8 cellular contexts compared by ENCODE assay signal in genomic region chr10:110865804-110866482, GRCh38. TPM values are rescaled to one million over a fixed set of nuclear protein-coding genes. Genes with fewer than 3 reads are reported as not detected.
A peak's percentile ranks its signal among the peaks of the same experiment; 100 is the strongest.
DNase-seq lines count a peak whose midpoint lies in the region; ATAC-seq, FAIRE-seq and TF ChIP-seq lines count a peak whose summit lies in the region.

No MANE protein-coding gene starts in this region.

- H3K9me3 ChIP-seq in GM12878 (replicated peaks; ENCODE audit: control insufficient read depth, insufficient read depth, low read length): no peaks in the 10 kb centered on the region

- no peak overlapping the region; the same call in 1 of the 2 replicates for H2AFZ ChIP-seq in GM12878 (ENCODE audit: control insufficient read depth, low read depth, low read length)

- no TSS peak for BruUV-seq in GM12878 (replicated peaks; lab: Mats Ljungman, UMichigan)

- H3K27me3 ChIP-seq in GM12878 (replicated peaks in 1 of 2; ENCODE audit: control insufficient read depth in 2 of 2, insufficient read depth in 2 of 2, low read length in 1 of 2): no peaks in the 10 kb centered on the region

- peaks cover 93% of the 10 kb centered on the region for H3K4me1 ChIP-seq in GM12878 (ENCODE audit: control insufficient read depth, insufficient read depth, low read length)

- SMC1A ChIA-PET in GM12878 (lab: Charles Lee; ENCODE audit: uncharacterized antibody, unreplicated experiment): interaction anchor here (0.6 to 5.1 kb wide), 21 partner anchors 7 to 120 kb away, joined by 3 to 139 read pairs (median 6); partner anchors contain the start of genes BBIP1 and SHOC2

- no peak for DNase-seq in GM12878 (ENCODE audit: low read depth, low spot score)
- no peak for DNase-seq in omental fat pad (ENCODE audit: low spot score)
- no peak for DNase-seq in pons (ENCODE audit: low spot score)
- no peak for DNase-seq in GM13977 (ENCODE audit: low spot score)
- DNase-seq in Ammon's horn (ENCODE audit: low spot score): no peak

- WGBS in GM12878 (ENCODE audit: insufficient coverage, insufficient replicate concordance, low lambda C conversion rate, missing lambda C conversion rate): 2% methylated on average over 4 of the region's 4 CpGs

- no peak for TF ChIP-seq POLR2A in GM12878 (IDR thresholded peaks at IDR 0.05; ENCODE audit: low read depth, low read length)

- RAD21 ChIA-PET in GM12878 (lab: Charles Lee; ENCODE audit: unreplicated experiment): interaction anchor here (0.7 to 5.3 kb wide), 13 partner anchors 11 to 955 kb away, joined by 3 to 138 read pairs (median 7); partner anchors contain the start of genes BBIP1 and SHOC2

- peak overlapping the region; percentile 91 for H3K4me2 ChIP-seq in GM12878 (ENCODE audit: control insufficient read depth, insufficient read depth)

- H3K79me2 ChIP-seq in GM12878 (ENCODE audit: control insufficient read depth, insufficient read depth, low read length): peaks cover 18% of the 10 kb centered on the region

- no peaks in the 10 kb centered on the region for H4K20me1 ChIP-seq in GM12878 (ENCODE audit: control insufficient read depth, insufficient read depth)

- peak overlapping the region; percentile 99 for H3K27ac ChIP-seq in GM12878 (ENCODE audit: control insufficient read depth, insufficient read depth)

- CTCF ChIA-PET in GM12878 (lab: Yijun Ruan, JAX): interaction anchor here (0.8 to 5.2 kb wide), 8 partner anchors 8 to 120 kb away, joined by 3 to 53 read pairs (median 3); no protein-coding TSS in a partner anchor

- H3K4me3 ChIP-seq in GM12878: peak overlapping the region; percentile 62; the same call in 1 of the 2 replicates

- TF ChIP-seq EP300 in GM12878 (IDR thresholded peaks at IDR 0.05; ENCODE audit: borderline replicate concordance in 1 of 2, control insufficient read depth in 1 of 2, low read depth in 2 of 2, low read length in 2 of 2): peak in 1 of 2 experiments; percentile 7; a peak in 1 of 4 replicates

- POLR2A ChIA-PET in GM12878 (lab: Charles Lee): interaction anchor here (1.1 to 5.2 kb wide), 12 partner anchors 11 to 92 kb away, joined by 3 to 78 read pairs (median 7); partner anchors contain the start of genes BBIP1 and SHOC2

- FAIRE-seq in G401.6 (lab: Jason Lieb, UNC): peak; percentile 96
- peak; percentile 18 for FAIRE-seq in GM12878 (lab: Jason Lieb, UNC)

- ATAC-seq in HG03135 (IDR thresholded peaks at IDR 0.05; ENCODE audit: unreplicated experiment) (peak; percentile 29), GM12878 (peak; percentile 36), omental fat pad (ENCODE audit: low FRiP score) (peak; percentile 29), HG02759 (IDR thresholded peaks at IDR 0.05; ENCODE audit: unreplicated experiment) (no peak)

- in situ Hi-C loops in GM12878 (cut with MboI): no loop called here
- in situ Hi-C loops in GM13977 (cut with MboI; ENCODE audit: low pct_unique_long_range_greater_than_20kb, low sequenced_read_pairs, unreplicated experiment): no loop called here

- intact Hi-C loops in GM12878 (cut with micrococcal nuclease; ENCODE audit: unreplicated experiment): loop anchor here (2.0 to 5.0 kb wide), 2 partner anchors 53 to 789 kb away; partner anchors contain the start of genes BBIP1 and SHOC2

- H3K9ac ChIP-seq in GM12878 (ENCODE audit: control insufficient read depth, insufficient read depth, low read length): peak overlapping the region; percentile 80

- TF ChIP-seq CTCF in GM12878 (IDR thresholded peaks at IDR 0.05 in 2 of 3, conservative IDR thresholded peaks at IDR 0.05 in 1 of 3; ENCODE audit: control insufficient read depth in 2 of 3, extremely low read depth in 1 of 3, insufficient read depth in 1 of 3, low read depth in 3 of 3, low read length in 3 of 3) (no peak), omental fat pad (IDR thresholded peaks at IDR 0.05) (no peak), GM13977 (IDR thresholded peaks at IDR 0.05; ENCODE audit: extremely low read depth, insufficient read depth, missing control alignments) (no peak)

- no peaks in the 10 kb centered on the region for H3K36me3 ChIP-seq in GM12878 (ENCODE audit: control insufficient read depth in 2 of 2, insufficient read depth in 2 of 2, low read length in 1 of 2)

- no peak for TF ChIP-seq RAD21 in GM12878 (IDR thresholded peaks at IDR 0.05; ENCODE audit: insufficient read depth, low read depth, low read length)

TF ChIP-seq in GM12878, 131 proteins besides CTCF, POLR2A, EP300 and RAD21 (continues in another document):
- TF ChIP-seq SMARCA5 (IDR thresholded peaks at IDR 0.05) (peak; percentile 98), IKZF1 (conservative IDR thresholded peaks at IDR 0.05) (peak; percentile 64), POLR2AphosphoS2 (IDR thresholded peaks at IDR 0.05; ENCODE audit: low read depth, low read length) (no peak)
- TF ChIP-seq, protein P1, sequence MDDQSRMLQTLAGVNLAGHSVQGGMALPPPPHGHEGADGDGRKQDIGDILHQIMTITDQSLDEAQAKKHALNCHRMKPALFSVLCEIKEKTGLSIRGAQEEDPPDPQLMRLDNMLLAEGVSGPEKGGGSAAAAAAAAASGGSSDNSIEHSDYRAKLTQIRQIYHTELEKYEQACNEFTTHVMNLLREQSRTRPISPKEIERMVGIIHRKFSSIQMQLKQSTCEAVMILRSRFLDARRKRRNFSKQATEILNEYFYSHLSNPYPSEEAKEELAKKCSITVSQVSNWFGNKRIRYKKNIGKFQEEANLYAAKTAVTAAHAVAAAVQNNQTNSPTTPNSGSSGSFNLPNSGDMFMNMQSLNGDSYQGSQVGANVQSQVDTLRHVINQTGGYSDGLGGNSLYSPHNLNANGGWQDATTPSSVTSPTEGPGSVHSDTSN (IDR thresholded peaks at IDR 0.05; ENCODE audit: insufficient replicate concordance, low read depth, low read length): peak; percentile 86

RNA-seq across cellular contexts. Expression of gene PDCD4, which starts 5.8 kb away (rescaled TPM):
- 343 and 354 TPM in 2 replicates for total RNA-seq in GM12878 (2013; cell fraction: nucleolus; rRNA removed)
- total RNA-seq in GM12878 (2014; rRNA removed): 106 and 108 TPM in 2 replicates
- 168 and 179 TPM in 2 replicates for total RNA-seq in GM12878 (2014; rRNA removed; fragmentation: Illumina TruSeq; extraction: Trizol)
- 169 and 181 TPM in 2 replicates for total RNA-seq in GM12878 (2021)
- 158 TPM for polyA plus RNA-seq in GM12878 (2011; ENCODE audit: low read depth)
- 189 and 280 TPM in 2 replicates for polyA plus RNA-seq in GM12878 (2011; rRNA removed)
- 33.8 and 38.8 TPM in 2 replicates for polyA plus RNA-seq in GM12878 (2011; cell fraction: cytosol; rRNA removed)
- 93.5 and 111 TPM in 2 replicates for polyA plus RNA-seq in GM12878 (2011; cell fraction: nucleus; rRNA removed)
- 313 and 387 TPM in 2 replicates for polyA plus RNA-seq in GM12878 (2012)
- polyA plus RNA-seq in GM12878 (2014; fragmentation: Illumina TruSeq; extraction: Trizol): 219 and 380 TPM in 2 replicates
- polyA plus RNA-seq in GM12878 (2014; fragmentation: Nextera tagmentation; extraction: Ambion mirVana): 100 to 1,000 TPM; 101 to 138 TPM
- 155 and 174 TPM in 2 replicates for polyA plus RNA-seq in GM12878 (2014; rRNA removed)
- 100 to 1,000 TPM; 341 to 372 TPM for polyA plus RNA-seq in GM12878 (2016; fragmentation: Nextera tagmentation; extraction: Ambion mirVana)
- 37.1 and 72.9 TPM in 2 replicates for polyA minus RNA-seq in GM12878 (2011; rRNA and poly(A)+ RNA removed)
- 31.5 and 42.2 TPM in 2 replicates for polyA minus RNA-seq in GM12878 (2011; cell fraction: cytosol; rRNA and poly(A)+ RNA removed)
- polyA minus RNA-seq in GM12878 (2011; cell fraction: nucleus; rRNA and poly(A)+ RNA removed): 57.9 and 72.6 TPM in 2 replicates
- 100 to 1,000 TPM in 2 of 4 donors, 10 to 100 TPM in 2; 69.7 to 127 (median 102) TPM for total RNA-seq in omental fat pad

RNA-seq across cellular contexts. Expression of gene BBIP1, which starts 53.0 kb away (rescaled TPM):
- 53.8 and 60.1 TPM in 2 replicates for total RNA-seq in GM12878 (2013; cell fraction: nucleolus; rRNA removed)
- total RNA-seq in GM12878 (2014; rRNA removed): 13.8 and 19.2 TPM in 2 replicates
- total RNA-seq in GM12878 (2014; rRNA removed; fragmentation: Illumina TruSeq; extraction: Trizol): 25.1 and 26.1 TPM in 2 replicates
- total RNA-seq in GM12878 (2021): 16.4 and 19.1 TPM in 2 replicates
- 8.1 TPM for polyA plus RNA-seq in GM12878 (2011; ENCODE audit: low read depth)
- 34.3 and 67.2 TPM in 2 replicates for polyA plus RNA-seq in GM12878 (2011; rRNA removed)
- polyA plus RNA-seq in GM12878 (2011; cell fraction: cytosol; rRNA removed): 10.1 and 11.6 TPM in 2 replicates
- polyA plus RNA-seq in GM12878 (2011; cell fraction: nucleus; rRNA removed): 25.2 and 26.0 TPM in 2 replicates
- 23.8 and 25.3 TPM in 2 replicates for polyA plus RNA-seq in GM12878 (2012)
- 31.9 and 32.6 TPM in 2 replicates for polyA plus RNA-seq in GM12878 (2014; fragmentation: Illumina TruSeq; extraction: Trizol)
- 10 to 100 TPM; 34.7 to 40.8 TPM for polyA plus RNA-seq in GM12878 (2014; fragmentation: Nextera tagmentation; extraction: Ambion mirVana)
- 12.6 and 24.5 TPM in 2 replicates for polyA plus RNA-seq in GM12878 (2014; rRNA removed)
- 10 to 100 TPM; 30.7 to 33.8 TPM for polyA plus RNA-seq in GM12878 (2016; fragmentation: Nextera tagmentation; extraction: Ambion mirVana)
- 13.2 and 17.4 TPM in 2 replicates for polyA minus RNA-seq in GM12878 (2011; rRNA and poly(A)+ RNA removed)
- 4.3 and 9.0 TPM in 2 replicates for polyA minus RNA-seq in GM12878 (2011; cell fraction: cytosol; rRNA and poly(A)+ RNA removed)
- polyA minus RNA-seq in GM12878 (2011; cell fraction: nucleus; rRNA and poly(A)+ RNA removed): 17.3 and 23.0 TPM in 2 replicates
- total RNA-seq in omental fat pad: 10 to 100 TPM; 19.6 to 32.2 (median 21.9) TPM

RNA-seq across cellular contexts. Expression of gene SHOC2, which starts 53.5 kb away (rescaled TPM):
- 83.0 and 89.3 TPM in 2 replicates for total RNA-seq in GM12878 (2013; cell fraction: nucleolus; rRNA removed)
- total RNA-seq in GM12878 (2014; rRNA removed) (42.6 and 45.6 TPM in 2 replicates), GM12878 (2014; rRNA removed; fragmentation: Illumina TruSeq; extraction: Trizol) (42.7 and 43.9 TPM in 2 replicates), GM12878 (2021) (50.7 and 55.1 TPM in 2 replicates), omental fat pad (10 to 100 TPM; 52.4 to 73.6 (median 67.6) TPM)
- polyA plus RNA-seq in GM12878 (2011; ENCODE audit: low read depth): 24.6 TPM
- polyA plus RNA-seq in GM12878 (2011; rRNA removed) (34.2 and 51.1 TPM in 2 replicates), GM12878 (2014; fragmentation: Illumina TruSeq; extraction: Trizol) (50.5 and 60.6 TPM in 2 replicates), GM12878 (2014; fragmentation: Nextera tagmentation; extraction: Ambion mirVana) (10 to 100 TPM; 30.2 to 36.2 TPM), GM12878 (2014; rRNA removed) (20.8 and 24.8 TPM in 2 replicates), GM12878 (2016; fragmentation: Nextera tagmentation; extraction: Ambion mirVana) (10 to 100 TPM; 64.9 to 65.3 TPM)
- 12.6 and 16.9 TPM in 2 replicates for polyA plus RNA-seq in GM12878 (2011; cell fraction: cytosol; rRNA removed)
- 9.5 and 10.9 TPM in 2 replicates for polyA plus RNA-seq in GM12878 (2011; cell fraction: nucleus; rRNA removed)
- polyA plus RNA-seq in GM12878 (2012): 35.2 and 38.3 TPM in 2 replicates
- polyA minus RNA-seq in GM12878 (2011; rRNA and poly(A)+ RNA removed): 40.1 and 55.3 TPM in 2 replicates
- polyA minus RNA-seq in GM12878 (2011; cell fraction: cytosol; rRNA and poly(A)+ RNA removed): 23.3 and 29.0 TPM in 2 replicates
- polyA minus RNA-seq in GM12878 (2011; cell fraction: nucleus; rRNA and poly(A)+ RNA removed): 30.6 and 58.7 TPM in 2 replicates
